In the genomic region with DNA sequence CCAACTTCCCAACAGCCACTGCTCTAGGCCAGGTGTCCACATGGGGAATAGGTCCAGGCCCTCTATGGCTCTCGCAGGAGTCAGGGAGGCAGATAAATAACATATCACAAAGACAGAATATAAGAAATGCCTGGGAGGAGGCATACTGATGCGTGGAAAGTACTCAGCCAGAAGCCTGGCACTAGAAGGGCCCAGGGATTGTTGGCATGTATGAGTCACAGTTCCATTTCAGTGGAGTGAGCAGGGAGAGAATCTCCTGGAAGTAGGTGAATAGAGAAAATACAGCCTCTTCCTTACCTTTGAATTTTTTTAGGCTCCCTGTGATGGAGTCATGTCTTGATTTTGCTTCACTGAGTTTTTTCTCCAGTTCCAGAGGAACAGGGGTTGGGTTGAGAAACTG, we compare ENCODE assay signal across 27 cellular contexts. TPM values are rescaled to one million over a fixed set of nuclear protein-coding genes. Genes with fewer than 3 reads are reported as not detected.
"Had no signal": no experiment of that assay in that cellular context is flagged by ENCODE, and none has a peak within 500 bp of the region (broad histone marks: within the 10 kb centered on the region; RNA-seq: fewer than 3 reads in every experiment).

No MANE protein-coding gene starts in this region.

- DNase-seq: activated CD4-positive, alpha-beta T cell treated with anti-CD3 and anti-CD28 coated beads for 36 hours; activated CD4-positive, alpha-beta T cell treated with anti-CD3 and anti-CD28 coated beads, Interleukin-2, amount 50 U/mL, for 48 hours; activated naive CD4-positive, alpha-beta T cell treated with anti-CD3 and anti-CD28 coated beads for 36 hours; activated naive CD8-positive, alpha-beta T cell treated with anti-CD3 and anti-CD28 coated beads, Interleukin-2, amount 50 U/mL, for 24 hours; activated T-cell treated with anti-CD3 and anti-CD28 coated beads, Interleukin-2, amount 50 U/mL, for 48 hours; immature natural killer cell; left ventricle myocardium inferior; naive thymus-derived CD8-positive, alpha-beta T cell; spleen; stimulated activated CD4-positive, alpha-beta T cell treated with anti-CD3 and anti-CD28 coated beads, Interleukin-4, amount 100 ng/mL, for 24 hours; stimulated activated naive CD8-positive, alpha-beta T cell treated with anti-CD3 and anti-CD28 coated beads, Interleukin-15, Interleukin-2, amounts not matched to agents 100 U/mL and 50 U/mL, for 24 hours; T-helper 9 cell; thyroid gland; upper lobe of right lung had no signal

- H3K4me3 Mint-ChIP-seq: activated CD4-positive, alpha-beta T cell treated with anti-CD3 and anti-CD28 coated beads for 36 hours; activated naive CD4-positive, alpha-beta T cell treated with anti-CD3 and anti-CD28 coated beads for 36 hours; activated naive CD8-positive, alpha-beta T cell treated with anti-CD3 and anti-CD28 coated beads, Interleukin-2, amount 50 U/mL, for 24 hours; immature natural killer cell; mesothelial cell of epicardium; naive thymus-derived CD8-positive, alpha-beta T cell; WTC11 had no signal

- H3K36me3 ChIP-seq: left ventricle myocardium inferior, spleen, thyroid gland, upper lobe of right lung had no signal

- H3K36me3 Mint-ChIP-seq: immature natural killer cell; mesothelial cell of epicardium; naive thymus-derived CD8-positive, alpha-beta T cell; WTC11 had no signal

- H3K27ac ChIP-seq: left ventricle myocardium inferior, spleen, thyroid gland, upper lobe of right lung had no signal

- H3K4me3 ChIP-seq: left ventricle myocardium inferior, spleen, thyroid gland, upper lobe of right lung had no signal

- H3K9me3 Mint-ChIP-seq: activated naive CD4-positive, alpha-beta T cell treated with anti-CD3 and anti-CD28 coated beads for 36 hours; activated naive CD8-positive, alpha-beta T cell treated with anti-CD3 and anti-CD28 coated beads, Interleukin-2, amount 50 U/mL, for 24 hours; immature natural killer cell; mesothelial cell of epicardium; naive thymus-derived CD8-positive, alpha-beta T cell; WTC11 had no signal

- H3K9me3 ChIP-seq: left ventricle myocardium inferior, spleen, thyroid gland, upper lobe of right lung had no signal

- ATAC-seq: activated CD4-positive, alpha-beta T cell treated with anti-CD3 and anti-CD28 coated beads for 36 hours; activated naive CD8-positive, alpha-beta T cell treated with anti-CD3 and anti-CD28 coated beads, Interleukin-2, amount 50 U/mL, for 24 hours; naive thymus-derived CD8-positive, alpha-beta T cell; stimulated activated naive CD8-positive, alpha-beta T cell treated with anti-CD3 and anti-CD28 coated beads, Interleukin-15, Interleukin-2, amounts not matched to agents 100 U/mL and 50 U/mL, for 24 hours; upper lobe of right lung; WTC11 had no signal

- H3K27ac Mint-ChIP-seq: activated CD4-positive, alpha-beta T cell treated with anti-CD3 and anti-CD28 coated beads for 36 hours; activated naive CD4-positive, alpha-beta T cell treated with anti-CD3 and anti-CD28 coated beads for 36 hours; activated naive CD8-positive, alpha-beta T cell treated with anti-CD3 and anti-CD28 coated beads, Interleukin-2, amount 50 U/mL, for 24 hours; immature natural killer cell; mesothelial cell of epicardium; naive thymus-derived CD8-positive, alpha-beta T cell; progenitor cell of endocrine pancreas; WTC11 had no signal

RNA-seq across cellular contexts. Expression of gene TRIM31, which starts 5.1 kb away (rescaled TPM):
- total RNA-seq: activated CD4-positive, alpha-beta T cell treated with anti-CD3 and anti-CD28 coated beads for 36 hours; activated CD8-positive, alpha-beta memory T cell treated with anti-CD3 and anti-CD28 coated beads for 36 hours; cardiac septum; chondrocyte; epithelial cell of proximal tubule; fibroblast of villous mesenchyme; kidney epithelial cell; left ventricle myocardium inferior; lung microvascular endothelial cell; mesothelial cell of epicardium; naive thymus-derived CD8-positive, alpha-beta T cell; osteoblast; progenitor cell of endocrine pancreas; spleen; subcutaneous adipose tissue; T-helper 1 cell treated with Interleukin-12 subunit alpha and Interleukin-12 subunit beta and Interleukin-4 antibody, amounts not matched to agents 30 ng/mL and 1 ng/mL, for 36 hours; thyroid gland had no signal
- polyA plus RNA-seq: immature natural killer cell had no signal

RNA-seq across cellular contexts. Expression of gene TRIM40, which starts 28.2 kb away (rescaled TPM):
- total RNA-seq: activated CD4-positive, alpha-beta T cell treated with anti-CD3 and anti-CD28 coated beads for 36 hours; activated CD8-positive, alpha-beta memory T cell treated with anti-CD3 and anti-CD28 coated beads for 36 hours; activated naive CD4-positive, alpha-beta T cell treated with anti-CD3 and anti-CD28 coated beads for 36 hours; cardiac septum; chondrocyte; epithelial cell of proximal tubule; fibroblast of villous mesenchyme; kidney epithelial cell; left ventricle myocardium inferior; lung microvascular endothelial cell; mesothelial cell of epicardium; naive thymus-derived CD8-positive, alpha-beta T cell; osteoblast; progenitor cell of endocrine pancreas; subcutaneous adipose tissue; T-helper 1 cell treated with Interleukin-12 subunit alpha and Interleukin-12 subunit beta and Interleukin-4 antibody, amounts not matched to agents 30 ng/mL and 1 ng/mL, for 36 hours; thyroid gland; upper lobe of right lung; WTC11 had no signal
- polyA plus RNA-seq: immature natural killer cell; naive thymus-derived CD8-positive, alpha-beta T cell; spleen had no signal

RNA-seq across cellular contexts. Expression of gene RNF39, which starts 32.2 kb away (rescaled TPM):
- total RNA-seq: activated CD4-positive, alpha-beta T cell treated with anti-CD3 and anti-CD28 coated beads for 36 hours; activated CD8-positive, alpha-beta memory T cell treated with anti-CD3 and anti-CD28 coated beads for 36 hours; activated naive CD4-positive, alpha-beta T cell treated with anti-CD3 and anti-CD28 coated beads for 36 hours; cardiac septum; chondrocyte; epithelial cell of proximal tubule; fibroblast of villous mesenchyme; left ventricle myocardium inferior; lung microvascular endothelial cell; mesothelial cell of epicardium; naive thymus-derived CD8-positive, alpha-beta T cell; osteoblast; progenitor cell of endocrine pancreas; spleen; subcutaneous adipose tissue; T-helper 1 cell treated with Interleukin-12 subunit alpha and Interleukin-12 subunit beta and Interleukin-4 antibody, amounts not matched to agents 30 ng/mL and 1 ng/mL, for 36 hours; thyroid gland had no signal
- polyA plus RNA-seq: immature natural killer cell, spleen had no signal
